8 cellular contexts compared by ENCODE assay signal in genomic region chr1:192580351-192580962, GRCh38. TPM values are rescaled to one million over a fixed set of nuclear protein-coding genes. Genes with fewer than 3 reads are reported as not detected.
A peak's percentile ranks its signal among the peaks of the same experiment; 100 is the strongest.
DNase-seq lines count a peak whose midpoint lies in the region; ATAC-seq and TF ChIP-seq lines count a peak whose summit lies in the region.

No MANE protein-coding gene starts in this region.

- intact Hi-C loops in activated T-helper 1 cell treated with anti-CD3 and anti-CD28 coated beads, Interleukin-12 subunit alpha, Interleukin-12 subunit beta, Interleukin-2, Interleukin-4 antibody, amounts not matched to agents 30 ng/mL and 10 ng/mL and 1 ng/mL, durations not matched to agents 14 hours and 24 hours and 36 hours (cut with micrococcal nuclease), result loop anchor here (1.0 kb wide), 3 partner anchors 28 to 103 kb away; no protein-coding TSS in a partner anchor
- intact Hi-C loops in spleen (cut with DNase I; ENCODE audit: low total_unique reads), result no loop called here

- in situ Hi-C loops in KBM-7 (cut with MboI; ENCODE audit: low pct_unique_long_range_greater_than_20kb, low sequenced_read_pairs), result loop anchor here (10.0 kb wide), 1 partner anchor 106 kb away; no protein-coding TSS in a partner anchor

- DNase-seq in SIG-M5 treated with dmso at 0.1 percent for 504 hours (lab: John Stamatoyannopoulos, UW; ENCODE audit: unreplicated experiment), result peak; percentile 60
- DNase-seq in SIG-M5 (lab: John Stamatoyannopoulos, UW), result no peak
- peak; percentile 53 for DNase-seq in KBM-7
- DNase-seq in activated T-helper 1 cell treated with anti-CD3 and anti-CD28 coated beads, Interleukin-12 subunit alpha, Interleukin-12 subunit beta, Interleukin-2, Interleukin-4 antibody, amounts not matched to agents 30 ng/mL and 10 ng/mL and 1 ng/mL, durations not matched to agents 14 hours and 24 hours and 36 hours (ENCODE audit: low spot score), result no peak
- peak; percentile 8 for DNase-seq in hepatic stellate cell (ENCODE audit: low spot score)
- peak; percentile 66 for DNase-seq in stromal cell of bone marrow (ENCODE audit: low read depth)
- no peak for DNase-seq in spleen

- H3K4me3 Mint-ChIP-seq in activated T-helper 1 cell treated with anti-CD3 and anti-CD28 coated beads, Interleukin-12 subunit alpha, Interleukin-12 subunit beta, Interleukin-2, Interleukin-4 antibody, amounts not matched to agents 30 ng/mL and 10 ng/mL and 1 ng/mL, durations not matched to agents 14 hours and 24 hours and 36 hours, result peak overlapping the region; percentile 60

- peak; percentile 29 for ATAC-seq in GM21390 (IDR thresholded peaks at IDR 0.05; ENCODE audit: unreplicated experiment)

- no peaks in the 10 kb centered on the region for H3K27me3 ChIP-seq in spleen (replicated peaks in 1 of 7)

- H3K4me1 Mint-ChIP-seq in activated T-helper 1 cell treated with anti-CD3 and anti-CD28 coated beads, Interleukin-12 subunit alpha, Interleukin-12 subunit beta, Interleukin-2, Interleukin-4 antibody, amounts not matched to agents 30 ng/mL and 10 ng/mL and 1 ng/mL, durations not matched to agents 14 hours and 24 hours and 36 hours (ENCODE audit: low read depth), result peaks cover 71% of the 10 kb centered on the region

- peaks cover 0 to 5% (median 0%) of the 10 kb centered on the region in 6 donors for H3K4me1 ChIP-seq in spleen

- H3K27ac ChIP-seq in spleen, result no peak overlapping the region

- peak in 4 of 11 experiments; percentile 18 to 39 (median 27) for TF ChIP-seq CTCF in spleen (IDR thresholded peaks at IDR 0.05 in 8 of 11, conservative IDR thresholded peaks at IDR 0.05 in 3 of 11)

- no peaks in the 10 kb centered on the region for H3K9me3 Mint-ChIP-seq in activated T-helper 1 cell treated with anti-CD3 and anti-CD28 coated beads, Interleukin-12 subunit alpha, Interleukin-12 subunit beta, Interleukin-2, Interleukin-4 antibody, amounts not matched to agents 30 ng/mL and 10 ng/mL and 1 ng/mL, durations not matched to agents 14 hours and 24 hours and 36 hours

- H3K36me3 Mint-ChIP-seq in activated T-helper 1 cell treated with anti-CD3 and anti-CD28 coated beads, Interleukin-12 subunit alpha, Interleukin-12 subunit beta, Interleukin-2, Interleukin-4 antibody, amounts not matched to agents 30 ng/mL and 10 ng/mL and 1 ng/mL, durations not matched to agents 14 hours and 24 hours and 36 hours (ENCODE audit: low read depth), result peaks cover 32% of the 10 kb centered on the region

- no peaks in the 10 kb centered on the region for H3K9me3 ChIP-seq in spleen

- H3K27ac Mint-ChIP-seq in activated T-helper 1 cell treated with anti-CD3 and anti-CD28 coated beads, Interleukin-12 subunit alpha, Interleukin-12 subunit beta, Interleukin-2, Interleukin-4 antibody, amounts not matched to agents 30 ng/mL and 10 ng/mL and 1 ng/mL, durations not matched to agents 14 hours and 24 hours and 36 hours, result no peak overlapping the region

- H3K4me3 ChIP-seq in spleen, result peak overlapping the region in 1 of 8 donors; percentile 61

- H3K27me3 Mint-ChIP-seq in activated T-helper 1 cell treated with anti-CD3 and anti-CD28 coated beads, Interleukin-12 subunit alpha, Interleukin-12 subunit beta, Interleukin-2, Interleukin-4 antibody, amounts not matched to agents 30 ng/mL and 10 ng/mL and 1 ng/mL, durations not matched to agents 14 hours and 24 hours and 36 hours (ENCODE audit: insufficient read depth), result peaks cover 8% of the 10 kb centered on the region

- peak in 1 of 3 donors; percentile 41 for TF ChIP-seq POLR2A in spleen (IDR thresholded peaks at IDR 0.05)

- 90 to 98% (median 96%) methylated on average over 3 of the region's 3 CpGs for WGBS in spleen, 5 donors

- no peaks in the 10 kb centered on the region for H3K36me3 ChIP-seq in spleen

RNA-seq across cellular contexts. Expression of gene RGS1, which starts 4.9 kb away (rescaled TPM):
- total RNA-seq in activated T-helper 1 cell treated with anti-CD3 and anti-CD28 coated beads, Interleukin-12 subunit alpha, Interleukin-12 subunit beta, Interleukin-2, Interleukin-4 antibody, amounts not matched to agents 30 ng/mL and 10 ng/mL and 1 ng/mL, durations not matched to agents 14 hours and 24 hours and 36 hours, result 11.8 and 12.0 TPM in 2 replicates
- 100 to 1,000 TPM in 2 of 7 donors, 10 to 100 TPM in 5; 27.0 to 261 (median 83.3) TPM for total RNA-seq in spleen
- polyA plus RNA-seq in spleen, result 10 to 100 TPM; 15.9 to 73.2 (median 24.0) TPM

RNA-seq across cellular contexts. Expression of gene RGS13, which starts 55.5 kb away (rescaled TPM):
- total RNA-seq in activated T-helper 1 cell treated with anti-CD3 and anti-CD28 coated beads, Interleukin-12 subunit alpha, Interleukin-12 subunit beta, Interleukin-2, Interleukin-4 antibody, amounts not matched to agents 30 ng/mL and 10 ng/mL and 1 ng/mL, durations not matched to agents 14 hours and 24 hours and 36 hours, result not detected in 2 replicates
- 1 to 10 TPM in 2 of 7 donors, under 1 TPM in 4, not detected in 1; 0.09 to 1.7 (median 0.40) TPM for total RNA-seq in spleen
- 10 to 100 TPM in 1 of 3 donors, 1 to 10 TPM in 1, under 1 TPM in 1; 0.32 to 13.3 (median 1.3) TPM for polyA plus RNA-seq in spleen

Comparison
In these comparisons a context has a peak if more than half of its experiments do, and no peak if none do; other contexts are left out.
1. DNase-seq: peak in SIG-M5 treated with dmso at 0.1 percent for 504 hours (single experiment), KBM-7 (single experiment), hepatic stellate cell (single experiment) and stromal cell of bone marrow (single experiment); none in SIG-M5 (single experiment), activated T-helper 1 cell treated with anti-CD3 and anti-CD28 coated beads, Interleukin-12 subunit alpha, Interleukin-12 subunit beta, Interleukin-2, Interleukin-4 antibody, amounts not matched to agents 30 ng/mL and 10 ng/mL and 1 ng/mL, durations not matched to agents 14 hours and 24 hours and 36 hours (single experiment) and spleen (single experiment).